In the genomic region with DNA sequence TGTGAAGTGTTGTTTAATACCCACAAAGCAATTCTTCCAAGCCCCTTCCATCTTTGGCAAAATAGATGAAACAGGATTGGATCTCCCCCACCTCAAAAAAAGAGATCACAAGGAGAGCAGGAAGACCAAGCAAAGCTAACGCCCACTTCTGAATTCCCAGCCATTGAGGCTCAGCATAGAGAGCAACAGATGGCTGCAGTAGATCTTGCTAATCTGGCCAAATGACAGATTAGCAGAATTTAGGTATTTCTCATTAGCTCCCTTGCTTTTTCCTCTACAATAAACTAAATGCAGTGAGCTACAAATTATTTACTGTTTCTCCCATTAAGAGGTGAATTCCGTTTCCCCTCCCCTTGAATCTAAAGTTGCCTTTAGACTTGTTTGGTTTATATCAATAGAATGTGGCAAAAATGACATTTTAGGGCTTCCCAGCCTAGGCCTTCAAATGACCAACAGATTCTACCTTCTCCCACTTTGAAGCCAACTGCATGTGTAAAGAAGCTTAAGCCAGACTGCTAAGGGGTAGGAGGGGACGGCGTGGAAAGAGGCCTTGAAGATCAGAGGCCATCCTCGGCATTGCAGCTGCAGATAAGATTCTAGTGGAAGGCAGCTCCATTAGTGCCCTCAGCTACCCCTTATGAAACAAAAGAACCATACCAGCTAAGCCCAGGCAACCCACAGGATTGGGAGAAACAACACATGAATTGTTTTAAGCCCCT, we compare ENCODE assay signal across 1 cellular context.
TF ChIP-seq lines count a peak whose summit lies in the region.

No MANE protein-coding gene starts in this region.

TF ChIP-seq in K562, 482 proteins besides CTCF, POLR2A, EP300 and RAD21 (continued from another document and continues in another):
- TF ChIP-seq ZNF318 (IDR thresholded peaks at IDR 0.05; ENCODE audit: borderline replicate concordance in 1 of 2, low read depth in 1 of 2) (no peak), ZNF232 (CRISPR knock-in tag; IDR thresholded peaks at IDR 0.05) (no peak), PTBP1 (IDR thresholded peaks at IDR 0.05; ENCODE audit: low read depth, low read length) (no peak), THAP7 (CRISPR knock-in tag; IDR thresholded peaks at IDR 0.05) (no peak), HLTF (IDR thresholded peaks at IDR 0.05) (no peak), TRIM25 (IDR thresholded peaks at IDR 0.05; ENCODE audit: borderline replicate concordance) (no peak), MTA3 (IDR thresholded peaks at IDR 0.05; ENCODE audit: borderline replicate concordance) (0 out of 2 replicates have a peak, but pooled peaks have one; percentile 38), CEBPB (tag; IDR thresholded peaks at IDR 0.05) (no peak), RAD51 (IDR thresholded peaks at IDR 0.05; ENCODE audit: borderline replicate concordance, low read depth) (no peak), PRDM10 (IDR thresholded peaks at IDR 0.05; ENCODE audit: partially characterized antibody) (peak; percentile 46), SETDB1 (IDR thresholded peaks at IDR 0.05; ENCODE audit: low read length) (no peak), CBX1 (IDR thresholded peaks at IDR 0.05; ENCODE audit: low read depth) (no peak), ZSCAN29 (IDR thresholded peaks at IDR 0.05) (no peak), TEAD4 (IDR thresholded peaks at IDR 0.05; ENCODE audit: low read length) (peak; percentile 71), TEAD4 (CRISPR knock-in tag; IDR thresholded peaks at IDR 0.05; ENCODE audit: borderline replicate concordance) (no peak), CHD1 (IDR thresholded peaks at IDR 0.05; ENCODE audit: low read length) (no peak), ZNF586 (CRISPR knock-in tag; conservative IDR thresholded peaks at IDR 0.05) (no peak), MEIS2 (IDR thresholded peaks at IDR 0.05; ENCODE audit: partially characterized antibody) (peak; percentile 42), TAF1 (IDR thresholded peaks at IDR 0.05; ENCODE audit: control insufficient read depth, extremely low read depth, insufficient read depth, low read length, severe bottlenecking) (no peak), PHB2 (IDR thresholded peaks at IDR 0.05; ENCODE audit: low read depth) (no peak), SMARCA4 (IDR thresholded peaks at IDR 0.05) (peak; percentile 36; the same call in 1 of the 2 replicates), ZNF609 (CRISPR knock-in tag; IDR thresholded peaks at IDR 0.05; ENCODE audit: borderline replicate concordance) (no peak), TCF3 (CRISPR knock-in tag; IDR thresholded peaks at IDR 0.05) (peak; percentile 38; the same call in 1 of the 2 replicates), E2F6 (IDR thresholded peaks at IDR 0.05; ENCODE audit: borderline replicate concordance in 1 of 2, extremely low read depth in 1 of 2, insufficient read depth in 1 of 2, insufficient read length in 1 of 2, low read depth in 1 of 2, low read length in 1 of 2, poor library complexity in 1 of 2, severe bottlenecking in 1 of 2) (peak in 1 of 2 experiments; percentile 42)
- TF ChIP-seq, protein P1, sequence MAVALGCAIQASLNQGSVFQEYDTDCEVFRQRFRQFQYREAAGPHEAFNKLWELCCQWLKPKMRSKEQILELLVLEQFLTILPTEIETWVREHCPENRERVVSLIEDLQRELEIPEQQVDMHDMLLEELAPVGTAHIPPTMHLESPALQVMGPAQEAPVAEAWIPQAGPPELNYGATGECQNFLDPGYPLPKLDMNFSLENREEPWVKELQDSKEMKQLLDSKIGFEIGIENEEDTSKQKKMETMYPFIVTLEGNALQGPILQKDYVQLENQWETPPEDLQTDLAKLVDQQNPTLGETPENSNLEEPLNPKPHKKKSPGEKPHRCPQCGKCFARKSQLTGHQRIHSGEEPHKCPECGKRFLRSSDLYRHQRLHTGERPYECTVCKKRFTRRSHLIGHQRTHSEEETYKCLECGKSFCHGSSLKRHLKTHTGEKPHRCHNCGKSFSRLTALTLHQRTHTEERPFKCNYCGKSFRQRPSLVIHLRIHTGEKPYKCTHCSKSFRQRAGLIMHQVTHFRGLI (CRISPR knock-in tag; IDR thresholded peaks at IDR 0.05) = no peak
- TF ChIP-seq, protein P2, sequence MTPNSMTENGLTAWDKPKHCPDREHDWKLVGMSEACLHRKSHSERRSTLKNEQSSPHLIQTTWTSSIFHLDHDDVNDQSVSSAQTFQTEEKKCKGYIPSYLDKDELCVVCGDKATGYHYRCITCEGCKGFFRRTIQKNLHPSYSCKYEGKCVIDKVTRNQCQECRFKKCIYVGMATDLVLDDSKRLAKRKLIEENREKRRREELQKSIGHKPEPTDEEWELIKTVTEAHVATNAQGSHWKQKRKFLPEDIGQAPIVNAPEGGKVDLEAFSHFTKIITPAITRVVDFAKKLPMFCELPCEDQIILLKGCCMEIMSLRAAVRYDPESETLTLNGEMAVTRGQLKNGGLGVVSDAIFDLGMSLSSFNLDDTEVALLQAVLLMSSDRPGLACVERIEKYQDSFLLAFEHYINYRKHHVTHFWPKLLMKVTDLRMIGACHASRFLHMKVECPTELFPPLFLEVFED (CRISPR knock-in tag; conservative IDR thresholded peaks at IDR 0.05) = no peak
